ENCODE assay signal across 20 cellular contexts in the genomic region with DNA sequence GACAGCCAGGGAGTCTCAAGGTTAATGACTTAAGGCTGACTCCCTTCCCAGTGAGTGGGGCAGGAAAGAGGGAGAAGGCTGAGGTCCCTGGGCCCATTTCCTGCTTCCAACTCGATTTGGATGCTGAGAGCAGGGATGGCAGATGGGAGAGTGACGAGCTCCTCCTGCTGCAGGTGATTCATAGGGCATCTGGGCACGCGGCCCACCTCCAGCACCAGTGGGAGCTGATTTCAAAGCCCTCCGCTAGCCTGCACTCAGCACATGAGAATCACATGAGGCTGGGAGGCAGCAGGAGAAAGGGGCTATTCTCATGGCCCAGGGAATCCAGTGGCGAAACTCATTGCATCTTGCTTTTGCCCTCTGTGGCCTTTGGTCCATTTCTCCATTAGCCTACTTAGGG.
DNase-seq lines count a peak whose midpoint lies in the region; ATAC-seq and TF ChIP-seq lines count a peak whose summit lies in the region.
"Had no signal": no experiment of that assay in that cellular context is flagged by ENCODE, and none has a peak within 500 bp of the region (broad histone marks: within the 10 kb centered on the region; RNA-seq: fewer than 3 reads in every experiment).

No MANE protein-coding gene starts in this region.

- intact Hi-C loops in breast epithelium (cut with DNase I; ENCODE audit: low total_unique reads) (loop anchor here (10.0 kb wide), 1 partner anchor 161 kb away; a partner anchor contains a TSS), MCF 10A (cut with micrococcal nuclease) (no loop called here), sigmoid colon (cut with DNase I) (no loop called here)

- no peak for TF ChIP-seq EP300 in sigmoid colon (IDR thresholded peaks at IDR 0.05)

- peaks cover 13 to 14% of the 10 kb centered on the region in 2 donors for H3K4me1 ChIP-seq in breast epithelium
- peaks cover 0 to 11% (median 7%) of the 10 kb centered on the region in 4 donors for H3K4me1 ChIP-seq in sigmoid colon
- H3K4me1 ChIP-seq: A549, BLaER1 had no signal

- no TSS peak for BruUV-seq in MCF 10A (replicated peaks; lab: Mats Ljungman, UMichigan)

- H3K36me3 ChIP-seq in breast epithelium (no peaks in the 10 kb centered on the region), sigmoid colon (no peaks in the 10 kb centered on the region)
- H3K36me3 ChIP-seq: BLaER1 had no signal

- H3K27ac Mint-ChIP-seq in MCF 10A (ENCODE audit: low read depth, unreplicated experiment): no peak overlapping the region

- POLR2A ChIA-PET in MCF 10A (lab: Yijun Ruan, JAX): interaction anchor here (0.6 to 1.6 kb wide), 3 partner anchors 13 to 918 kb away, joined by 3 to 5 read pairs (median 3); no protein-coding TSS in a partner anchor

- no peak for TF ChIP-seq POLR2A in breast epithelium (IDR thresholded peaks at IDR 0.05)
- TF ChIP-seq POLR2A in sigmoid colon (IDR thresholded peaks at IDR 0.05): no peak

- in situ Hi-C loops in astrocyte of the spinal cord (cut with HindIII; ENCODE audit: low sequenced_read_pairs): no loop called here

- ATAC-seq in GM21737 (IDR thresholded peaks at IDR 0.05; ENCODE audit: unreplicated experiment): no peak
- ATAC-seq: A549, HCT116, K562, Right ventricle myocardium inferior had no signal

- H3K36me3 Mint-ChIP-seq in MCF 10A (ENCODE audit: insufficient read depth, unreplicated experiment): peaks cover 6% of the 10 kb centered on the region
- H3K36me3 Mint-ChIP-seq: CD4-positive, alpha-beta memory T cell had no signal

- DNase-seq in breast epithelium (ENCODE audit: low spot score in 2 of 2): no peak
- DNase-seq in MCF 10A (ENCODE audit: unreplicated experiment): no peak
- DNase-seq in NCI-H69 (lab: John Stamatoyannopoulos, UW): peak; percentile 11
- peak; percentile 38 for DNase-seq in astrocyte of the spinal cord (ENCODE audit: low read depth, low spot score)
- DNase-seq in SKM-1 (lab: John Stamatoyannopoulos, UW; ENCODE audit: unreplicated experiment): no peak
- DNase-seq in sigmoid colon: no peak
- DNase-seq in LoVo (ENCODE audit: low spot score): no peak
- DNase-seq: CD4-positive, alpha-beta memory T cell; DMS53; GOT3; NCI-H1092; NCI-H1436 treated with DMSO at 0.1 percent for 48 hours; NCI-H2029 treated with DMSO at 0.1 percent for 48 hours had no signal

- no peaks in the 10 kb centered on the region for H3K9me3 Mint-ChIP-seq in MCF 10A (ENCODE audit: unreplicated experiment)

- no peak for TF ChIP-seq CTCF in breast epithelium (IDR thresholded peaks at IDR 0.05)
- no peak for TF ChIP-seq CTCF in MCF 10A (IDR thresholded peaks at IDR 0.05; ENCODE audit: unreplicated experiment)
- no peak for TF ChIP-seq CTCF in astrocyte of the spinal cord (IDR thresholded peaks at IDR 0.05; ENCODE audit: low read depth, low read length)
- TF ChIP-seq CTCF in sigmoid colon (IDR thresholded peaks at IDR 0.05): no peak

- no peaks in the 10 kb centered on the region for H3K27me3 Mint-ChIP-seq in MCF 10A (ENCODE audit: insufficient read depth, unreplicated experiment)

- H3K4me1 Mint-ChIP-seq in MCF 10A (ENCODE audit: insufficient read depth, unreplicated experiment): peaks cover 13% of the 10 kb centered on the region

- H3K4me3 Mint-ChIP-seq in MCF 10A (ENCODE audit: unreplicated experiment): no peak overlapping the region
- H3K4me3 Mint-ChIP-seq: CD4-positive, alpha-beta memory T cell had no signal

- CTCF ChIA-PET in MCF 10A (lab: Yijun Ruan, JAX): no interaction called here

- H3K9me3 ChIP-seq in breast epithelium (no peaks in the 10 kb centered on the region), sigmoid colon (no peaks in the 10 kb centered on the region)
- H3K9me3 ChIP-seq: A549, BLaER1 had no signal

- H3K4me3 ChIP-seq in breast epithelium (no peak overlapping the region), astrocyte of the spinal cord (ENCODE audit: low read depth, low read length) (no peak overlapping the region), sigmoid colon (no peak overlapping the region)
- H3K4me3 ChIP-seq: A549, BLaER1, K562, SK-N-MC had no signal

- WGBS in sigmoid colon, 2 donors: 91 to 92% methylated on average over 6 of the region's 6 CpGs

- no peaks in the 10 kb centered on the region for H3K27me3 ChIP-seq in breast epithelium
- H3K27me3 ChIP-seq in sigmoid colon: no peaks in the 10 kb centered on the region
- H3K27me3 ChIP-seq: BLaER1 had no signal

- H3K27ac ChIP-seq in breast epithelium: peak overlapping the region; percentile 94 to 98
- H3K27ac ChIP-seq in sigmoid colon: no peak overlapping the region
- H3K27ac ChIP-seq: A549, BLaER1, SK-N-MC had no signal

Comparison
In these comparisons a context has a peak if more than half of its experiments do, and no peak if none do; other contexts are left out.
1. DNase-seq: peak in NCI-H69 (single experiment) and astrocyte of the spinal cord (single experiment); none in breast epithelium (0 of 2), MCF 10A (single experiment), SKM-1 (single experiment), sigmoid colon (single experiment) and LoVo (single experiment).
2. H3K27ac ChIP-seq: peak in breast epithelium (2 of 2); none in sigmoid colon (0 of 4).